ENCODE assay signal across 22 cellular contexts in the genomic region with DNA sequence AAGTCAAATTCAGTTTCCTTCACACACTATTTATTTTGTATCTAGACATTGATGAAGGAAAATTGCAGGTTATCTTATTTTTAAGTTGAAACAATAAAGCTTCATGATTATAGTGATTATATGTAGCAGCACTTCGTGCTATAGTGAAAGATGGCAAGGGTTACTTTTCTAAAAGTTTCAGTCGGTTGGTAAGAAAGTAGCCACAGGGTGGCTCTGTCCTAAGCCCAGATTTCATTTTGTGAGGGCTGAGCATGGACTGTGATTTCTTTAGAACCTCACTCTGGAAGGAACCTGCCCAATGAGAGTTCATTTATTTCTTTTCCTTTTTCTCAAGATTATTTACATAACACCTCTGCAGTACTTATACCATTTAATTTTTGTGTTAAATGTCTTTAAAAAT.
DNase-seq lines count a peak whose midpoint lies in the region; ATAC-seq and TF ChIP-seq lines count a peak whose summit lies in the region.
"Had no signal": no experiment of that assay in that cellular context is flagged by ENCODE, and none has a peak within 500 bp of the region (broad histone marks: within the 10 kb centered on the region; RNA-seq: fewer than 3 reads in every experiment).

No MANE protein-coding gene starts in this region.

- no peaks in the 10 kb centered on the region for H4K20me1 ChIP-seq in OCI-LY1 (ENCODE audit: insufficient read depth, low read length)

- H3K36me3 ChIP-seq in OCI-LY1 (ENCODE audit: insufficient read depth, low read length): peaks cover 20% of the 10 kb centered on the region; the same call in 1 of the 2 replicates
- H3K36me3 ChIP-seq in endodermal cell (ENCODE audit: control insufficient read depth, insufficient read depth, low read length): peaks cover 34% of the 10 kb centered on the region

- no peaks in the 10 kb centered on the region for H3F3A ChIP-seq in OCI-LY1 (ENCODE audit: insufficient read depth, low read length)

- DNase-seq in endodermal cell: no peak
- peak; percentile 1 for DNase-seq in midbrain (lab: John Stamatoyannopoulos, UW)
- no peak for DNase-seq in activated T-cell treated with anti-CD3 and anti-CD28 coated beads, Interleukin-2, amount 50 U/mL, for 1 hour
- DNase-seq in NCI-H1436 (lab: John Stamatoyannopoulos, UW): no peak
- DNase-seq in amniotic stem cell (lab: John Stamatoyannopoulos, UW): no peak
- DNase-seq: ACHN; activated B cell treated with CpG ODN at 0.5 μM for 24 hours; C1 segment of cervical spinal cord; central memory CD4-positive, alpha-beta T cell; GF-D8; left ventricle myocardium superior; NCI-H1694; NCI-H526; stimulated activated CD4-positive, alpha-beta T cell treated with anti-CD3 and anti-CD28 coated beads, Interleukin-15, amount 100 ng/mL, for 24 hours; stimulated activated naive CD8-positive, alpha-beta T cell treated with anti-CD3 and anti-CD28 coated beads, Interleukin-15, Interleukin-2, amounts not matched to agents 100 U/mL and 50 U/mL, for 24 hours; tibial artery had no signal

- H3K36me3 Mint-ChIP-seq in endodermal cell (ENCODE audit: low read depth): peaks cover 13% of the 10 kb centered on the region

- no peak overlapping the region for H3K4me2 ChIP-seq in OCI-LY1 (ENCODE audit: low read length)

- H3K4me1 ChIP-seq in OCI-LY1 (ENCODE audit: insufficient read depth, low read length, severe bottlenecking) (no peaks in the 10 kb centered on the region), endodermal cell (ENCODE audit: control insufficient read depth, insufficient read depth, low read length) (no peaks in the 10 kb centered on the region)
- H3K4me1 ChIP-seq: tibial artery had no signal

- H3K9me3 Mint-ChIP-seq in endodermal cell: no peaks in the 10 kb centered on the region
- H3K9me3 Mint-ChIP-seq: activated B cell treated with CpG ODN at 0.5 μM for 24 hours; activated T-helper 2 cell treated with anti-CD3 and anti-CD28 coated beads, Interferon-gamma antibody, Interleukin-2, Interleukin-4, amounts not matched to agents 10 μg/mL and 5 μg/mL and 100 μg/mL, durations not matched to agents 14 hours and 24 hours and 36 hours; nephron had no signal

- TF ChIP-seq CTCF in C4-2B (conservative IDR thresholded peaks at IDR 0.05): peak; percentile 30
- TF ChIP-seq CTCF in OCI-LY1 (IDR thresholded peaks at IDR 0.05; ENCODE audit: low read length): peak; percentile 28; the same call in 1 of the 2 replicates
- TF ChIP-seq CTCF in endodermal cell (conservative IDR thresholded peaks at IDR 0.05): peak; percentile 62

- H3K9me3 ChIP-seq in OCI-LY1 (ENCODE audit: low read length) (no peaks in the 10 kb centered on the region), endodermal cell (ENCODE audit: control insufficient read depth, low read length) (no peaks in the 10 kb centered on the region)
- H3K9me3 ChIP-seq: tibial artery had no signal

- no peak overlapping the region for H3K4me3 Mint-ChIP-seq in endodermal cell
- H3K4me3 Mint-ChIP-seq: activated B cell treated with CpG ODN at 0.5 μM for 24 hours; activated naive CD8-positive, alpha-beta T cell; nephron had no signal

- no peaks in the 10 kb centered on the region for H3K79me2 ChIP-seq in OCI-LY1 (ENCODE audit: insufficient read depth, low read length)

- WGBS in endodermal cell (ENCODE audit: insufficient coverage in 1 of 2, insufficient read length in 1 of 2), 2 experiments: 69 to 86% methylated on average over 2 of the region's 2 CpGs

- no peak overlapping the region for H2AFZ ChIP-seq in OCI-LY1 (ENCODE audit: low read length)

- H3K27me3 ChIP-seq in OCI-LY1 (ENCODE audit: insufficient read depth, low read length) (no peaks in the 10 kb centered on the region), endodermal cell (ENCODE audit: control insufficient read depth, insufficient read depth, low read length, poor library complexity, severe bottlenecking) (no peaks in the 10 kb centered on the region)
- H3K27me3 ChIP-seq: tibial artery had no signal

- H3K27me3 Mint-ChIP-seq in endodermal cell (ENCODE audit: insufficient read depth): no peaks in the 10 kb centered on the region
- H3K27me3 Mint-ChIP-seq: activated B cell treated with CpG ODN at 0.5 μM for 24 hours; activated naive CD8-positive, alpha-beta T cell had no signal

- H3K27ac Mint-ChIP-seq in endodermal cell: no peak overlapping the region
- H3K27ac Mint-ChIP-seq: activated B cell treated with CpG ODN at 0.5 μM for 24 hours; activated naive CD8-positive, alpha-beta T cell; activated T-helper 2 cell treated with anti-CD3 and anti-CD28 coated beads, Interferon-gamma antibody, Interleukin-2, Interleukin-4, amounts not matched to agents 10 μg/mL and 5 μg/mL and 100 μg/mL, durations not matched to agents 14 hours and 24 hours and 36 hours; nephron had no signal

- no peak overlapping the region for H3K9ac ChIP-seq in OCI-LY1 (ENCODE audit: low read length)
- H3K9ac ChIP-seq in endodermal cell (ENCODE audit: extremely low read depth, low read length, poor library complexity, severe bottlenecking): no peak overlapping the region

- no peaks in the 10 kb centered on the region for H3K4me1 Mint-ChIP-seq in endodermal cell
- H3K4me1 Mint-ChIP-seq: activated B cell treated with CpG ODN at 0.5 μM for 24 hours, nephron had no signal

- no peaks in the 10 kb centered on the region for H3K9me2 ChIP-seq in OCI-LY1 (ENCODE audit: low read depth, low read length)

- no peak overlapping the region for H3K27ac ChIP-seq in C4-2B
- no peak overlapping the region for H3K27ac ChIP-seq in OCI-LY1 (ENCODE audit: low read depth, low read length, poor library complexity, severe bottlenecking)
- H3K27ac ChIP-seq in endodermal cell (ENCODE audit: low read depth, low read length): no peak overlapping the region
- H3K27ac ChIP-seq: tibial artery had no signal

- H3K4me3 ChIP-seq in OCI-LY1 (ENCODE audit: low read depth, low read length, poor library complexity, severe bottlenecking) (no peak overlapping the region), endodermal cell (ENCODE audit: low read length) (no peak overlapping the region)
- H3K4me3 ChIP-seq: tibial artery had no signal

- ATAC-seq in HG03175 (IDR thresholded peaks at IDR 0.05; ENCODE audit: unreplicated experiment): no peak
- ATAC-seq: left ventricle myocardium superior; stimulated activated naive CD8-positive, alpha-beta T cell treated with anti-CD3 and anti-CD28 coated beads, Interleukin-15, Interleukin-2, amounts not matched to agents 100 U/mL and 50 U/mL, for 24 hours had no signal
